In genomic region chr11:62787005-62787759, GRCh38 we compare ENCODE assay signal across 8 cellular contexts. TPM values are rescaled to one million over a fixed set of nuclear protein-coding genes. Genes with fewer than 3 reads are reported as not detected.
DNase-seq lines count a peak whose midpoint lies in the region; ATAC-seq and TF ChIP-seq lines count a peak whose summit lies in the region.

TMEM179B (plus strand) TSS chr11:62787402; CDS start chr11:62787432, 30 bp downstream.

- POLR2A ChIA-PET in WTC11 (lab: Charles Lee): interaction anchor here (0.6 to 3.4 kb wide), 21 partner anchors 16 to 195 kb away, joined by 3 to 25 read pairs (median 5); partner anchors contain the start of genes C11orf98, CSKMT, GNG3 and HNRNPUL2

- peaks cover 33% of the 10 kb centered on the region for H3K4me1 Mint-ChIP-seq in WTC11

- DNase-seq in AG08395 (ENCODE audit: low spot score) (peak; percentile 95), NCI-H2227 treated with DMSO at 0.1 percent for 48 hours (lab: John Stamatoyannopoulos, UW) (peak; percentile 96), WTC11 (ENCODE audit: low spot score) (peak; percentile 99), cardiac fibroblast (ENCODE audit: low read depth in 2 of 2) (peak; percentile 98 to 99), iris pigment epithelial cell (ENCODE audit: low read depth) (peak; percentile 98)
- peak; percentile 96 for DNase-seq in stimulated activated CD4-positive, alpha-beta T cell treated with anti-CD3 and anti-CD28 coated beads, Interleukin-12 subunit alpha, Interleukin-12 subunit beta, amount 100 ng/mL, for 4 hours

- CTCF ChIA-PET in WTC11 (lab: Charles Lee): interaction anchor here (0.5 to 4.6 kb wide), 57 partner anchors 9 to 393 kb away, joined by 3 to 121 read pairs (median 6); partner anchors contain the start of genes B3GAT3, BSCL2, C11orf98 and CSKMT

- peak within 1 kb of the TSS; percentile 82 to 95 for H3K4me3 ChIP-seq in cardiac fibroblast (replicated peaks in 1 of 2; ENCODE audit: low read depth in 2 of 2, low read length in 2 of 2)

- TF ChIP-seq CTCF in WTC11 (IDR thresholded peaks at IDR 0.05) (no peak), cardiac fibroblast (IDR thresholded peaks at IDR 0.05; ENCODE audit: low read depth, low read length) (peak; percentile 73)

- ATAC-seq in GM18873 (IDR thresholded peaks at IDR 0.05; ENCODE audit: low FRiP score, unreplicated experiment) (peak; percentile 57), HG03139 (IDR thresholded peaks at IDR 0.05; ENCODE audit: unreplicated experiment) (peak; percentile 64), WTC11 (peak; percentile 74)

- H3K36me3 Mint-ChIP-seq in WTC11: peaks cover 36% of the 10 kb centered on the region

- no peaks in the 10 kb centered on the region; the same call in 1 of the 2 replicates for H3K27me3 Mint-ChIP-seq in WTC11 (ENCODE audit: low read depth)

- H3K4me3 Mint-ChIP-seq in WTC11: peak within 1 kb of the TSS; percentile 91

- no peaks in the 10 kb centered on the region for H3K9me3 Mint-ChIP-seq in WTC11

- H3K27ac Mint-ChIP-seq in WTC11: peak within 1 kb of the TSS; percentile 99

TF ChIP-seq in WTC11, 78 proteins besides CTCF, POLR2A, EP300 and RAD21 (continues in another document):
- TF ChIP-seq E2F5 (CRISPR knock-in tag; IDR thresholded peaks at IDR 0.05) (peak; percentile 90), GABPB1 (CRISPR knock-in tag; IDR thresholded peaks at IDR 0.05) (peak; percentile 70; the same call in 1 of the 2 replicates), ZBTB21 (CRISPR knock-in tag; IDR thresholded peaks at IDR 0.05; ENCODE audit: borderline replicate concordance) (peak; percentile 93; the same call in 1 of the 2 replicates), ZNF532 (CRISPR knock-in tag; IDR thresholded peaks at IDR 0.05; ENCODE audit: borderline replicate concordance) (no peak), EMX1 (CRISPR knock-in tag; IDR thresholded peaks at IDR 0.05) (no peak; the same call in 1 of the 2 replicates), IRF2 (CRISPR knock-in tag; IDR thresholded peaks at IDR 0.05; ENCODE audit: borderline replicate concordance, low read depth) (peak; percentile 80; the same call in 1 of the 2 replicates), ZNF317 (CRISPR knock-in tag; IDR thresholded peaks at IDR 0.05; ENCODE audit: borderline replicate concordance, low read depth) (peak; percentile 60; the same call in 1 of the 2 replicates), FOXK1 (CRISPR knock-in tag; IDR thresholded peaks at IDR 0.05) (peak; percentile 97), ZSCAN18 (CRISPR knock-in tag; IDR thresholded peaks at IDR 0.05) (no peak), ZNF281 (CRISPR knock-in tag; IDR thresholded peaks at IDR 0.05) (peak; percentile 87), PRDM15 (CRISPR knock-in tag; IDR thresholded peaks at IDR 0.05) (peak; percentile 54), ATF3 (CRISPR knock-in tag; conservative IDR thresholded peaks at IDR 0.05) (no peak), NFYB (CRISPR knock-in tag; conservative IDR thresholded peaks at IDR 0.05; ENCODE audit: low read depth) (0 out of 2 replicates have a peak, but pooled peaks have one; percentile 15)

RNA-seq across cellular contexts. Expression of gene TMEM179B, which starts in this region (rescaled TPM):
- 21.4 to 23.6 TPM (median 22.2 TPM) in 3 replicates for total RNA-seq in WTC11 (2021)

Comparison
In these comparisons a context has a peak if more than half of its experiments do, and no peak if none do; other contexts are left out.
1. Peak in every context shown above with its lines: DNase-seq, ATAC-seq and H3K4me3 ChIP-seq.